ENCODE assay signal across 9 cellular contexts in the genomic region with DNA sequence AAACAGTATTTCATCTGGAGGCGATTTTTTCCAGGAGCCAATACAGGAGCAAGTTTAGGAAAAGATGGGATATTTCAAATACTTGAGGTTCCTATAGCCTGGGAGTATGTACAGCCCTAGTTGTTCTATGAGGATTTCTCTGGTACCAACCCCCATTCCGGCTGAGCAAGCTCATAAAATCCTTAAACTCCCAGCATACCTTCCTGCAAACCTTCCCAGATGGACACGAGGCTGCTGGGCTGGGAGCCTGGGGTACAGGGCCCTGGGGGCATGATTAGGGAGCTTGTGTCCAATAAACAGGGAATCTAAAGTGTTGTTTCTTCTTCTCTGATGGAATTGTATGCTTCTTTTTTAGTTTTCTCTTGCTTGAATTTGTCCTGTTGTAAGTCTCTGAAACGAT. TPM values are rescaled to one million over a fixed set of nuclear protein-coding genes. Genes with fewer than 3 reads are reported as not detected.
A peak's percentile ranks its signal among the peaks of the same experiment; 100 is the strongest.
DNase-seq lines count a peak whose midpoint lies in the region; ATAC-seq and TF ChIP-seq lines count a peak whose summit lies in the region.
"Had no signal": no experiment of that assay in that cellular context is flagged by ENCODE, and none has a peak within 500 bp of the region (broad histone marks: within the 10 kb centered on the region; RNA-seq: fewer than 3 reads in every experiment).

No MANE protein-coding gene starts in this region.

- BruUV-seq in PC-3 (replicated peaks; lab: Mats Ljungman, UMichigan), result no TSS peak

- ATAC-seq in PC-3 (no peak), GM21360 (IDR thresholded peaks at IDR 0.05; ENCODE audit: unreplicated experiment) (no peak), GM21381 (IDR thresholded peaks at IDR 0.05; ENCODE audit: unreplicated experiment) (no peak)

- POLR2A ChIA-PET in PC-3 (lab: Charles Lee; ENCODE audit: unreplicated experiment), result interaction anchor here (0.8 kb wide), 1 partner anchor 30 kb away, joined by 7 read pairs; no protein-coding TSS in a partner anchor

- H3F3A ChIP-seq in PC-3 (ENCODE audit: low read length, unreplicated experiment), result no peaks in the 10 kb centered on the region

- H3K4me3 ChIP-seq in PC-3 (ENCODE audit: low read length) (peak overlapping the region; percentile 99), epithelial cell of esophagus (ENCODE audit: low read length) (peak overlapping the region; percentile 82), prostate gland (peak overlapping the region; percentile 63 to 84)

- CTCF ChIA-PET in PC-3 (lab: Charles Lee), result no interaction called here

- 12% methylated on average over 4 of the region's 4 CpGs for WGBS in prostate gland

- TF ChIP-seq CTCF in PC-3 (conservative IDR thresholded peaks at IDR 0.05; ENCODE audit: low read depth, low read length) (no peak), epithelial cell of esophagus (IDR thresholded peaks at IDR 0.05; ENCODE audit: insufficient read depth, low read depth, low read length, missing control alignments) (no peak), prostate gland (IDR thresholded peaks at IDR 0.05) (no peak)

- intact Hi-C loops in PC-3 (cut with micrococcal nuclease) (no loop called here), prostate gland (cut with DNase I) (loop anchor here (5.0 kb wide), 1 partner anchor 1350 kb away; no protein-coding TSS in a partner anchor)

- peak; percentile 53 for DNase-seq in PC-3
- peak; percentile 25 for DNase-seq in epithelial cell of esophagus (ENCODE audit: low read depth)
- peak; percentile 78 for DNase-seq in prostate gland (ENCODE audit: low spot score)
- no peak for DNase-seq in activated gamma-delta T cell (lab: John Stamatoyannopoulos, UW)
- DNase-seq in NCI-H524 treated with DMSO at 0.1 percent for 48 hours (lab: John Stamatoyannopoulos, UW), result no peak
- DNase-seq: kidney glomerular epithelial cell had no signal

- H3K9ac ChIP-seq in ES-I3 (ENCODE audit: low read depth, low read length), result peak overlapping the region; percentile 97
- peak overlapping the region; percentile 99 for H3K9ac ChIP-seq in PC-3 (ENCODE audit: low read length)

- H3K27ac ChIP-seq in PC-3 (ENCODE audit: low read length) (peak overlapping the region; percentile 79), prostate gland (peak overlapping the region; percentile 92 to 96)

- no peaks in the 10 kb centered on the region for H3K9me2 ChIP-seq in PC-3 (replicated peaks; ENCODE audit: low read length)

- H3K79me2 ChIP-seq in PC-3 (ENCODE audit: low read length), result peaks cover 52% of the 10 kb centered on the region

- H3K4me2 ChIP-seq in PC-3 (ENCODE audit: low read length), result peak overlapping the region; percentile 98

- peaks cover 24% of the 10 kb centered on the region for H4K20me1 ChIP-seq in PC-3 (ENCODE audit: low read length)

- H3K36me3 ChIP-seq in ES-I3 (ENCODE audit: insufficient read depth, low read length) (peaks cover 38% of the 10 kb centered on the region), PC-3 (ENCODE audit: low read depth, low read length) (peaks cover 35% of the 10 kb centered on the region), prostate gland (peaks cover 28 to 29% of the 10 kb centered on the region in 2 donors)

- H3K27me3 ChIP-seq in PC-3 (ENCODE audit: low read length) (no peaks in the 10 kb centered on the region), prostate gland (replicated peaks; ENCODE audit: insufficient read depth) (no peaks in the 10 kb centered on the region)

- no peak overlapping the region for H2AFZ ChIP-seq in PC-3 (ENCODE audit: low read length)

- H3K9me3 ChIP-seq in ES-I3 (ENCODE audit: control insufficient read depth, insufficient read depth, low read length), result no peaks in the 10 kb centered on the region
- H3K9me3 ChIP-seq in PC-3 (ENCODE audit: low read length), result no peaks in the 10 kb centered on the region
- H3K9me3 ChIP-seq in prostate gland, result no peaks in the 10 kb centered on the region

- H3K4me1 ChIP-seq in ES-I3 (ENCODE audit: insufficient read depth, low read length), result peaks cover 10% of the 10 kb centered on the region
- H3K4me1 ChIP-seq in PC-3 (ENCODE audit: insufficient read depth, low read length), result peaks cover 17% of the 10 kb centered on the region
- no peaks in the 10 kb centered on the region for H3K4me1 ChIP-seq in prostate gland (replicated peaks)

- TF ChIP-seq POLR2A in prostate gland (IDR thresholded peaks at IDR 0.05), result no peak

RNA-seq across cellular contexts. Expression of gene PRRC2A, which starts 1.5 kb away (rescaled TPM):
- total RNA-seq in PC-3 (2014; rRNA removed) (123 and 169 TPM in 2 replicates), prostate gland (100 to 1,000 TPM; 129 to 247 TPM)

RNA-seq across cellular contexts. Expression of gene AIF1, which starts 7.0 kb away (rescaled TPM):
- total RNA-seq in PC-3 (2014; rRNA removed) (not detected in 2 replicates), prostate gland (10 to 100 TPM; 11.1 to 14.6 TPM)

RNA-seq across cellular contexts. Expression of gene NCR3, which starts 29.2 kb away (rescaled TPM):
- 0.26 TPM in 1 of 2 replicates, not detected in the other for total RNA-seq in PC-3 (2014; rRNA removed)
- not detected for total RNA-seq in prostate gland

RNA-seq across cellular contexts. Expression of gene BAG6, which starts 30.5 kb away (rescaled TPM):
- total RNA-seq in PC-3 (2014; rRNA removed), result 320 and 365 TPM in 2 replicates
- total RNA-seq in prostate gland, result 100 to 1,000 TPM; 261 to 537 TPM

RNA-seq across cellular contexts. Expression of gene APOM, which starts 33.7 kb away (rescaled TPM):
- total RNA-seq in PC-3 (2014; rRNA removed), result 1.6 and 2.2 TPM in 2 replicates
- total RNA-seq in prostate gland, result 1 to 10 TPM; 1.6 to 6.8 TPM

Comparison
In these comparisons a context has a peak if more than half of its experiments do, and no peak if none do; other contexts are left out.
1. DNase-seq: peak in PC-3 (single experiment), epithelial cell of esophagus (single experiment) and prostate gland (single experiment); none in activated gamma-delta T cell (single experiment) and NCI-H524 treated with DMSO at 0.1 percent for 48 hours (single experiment).
2. RNA of gene AIF1, which starts 7.0 kb away (total RNA-seq): 11.1 to 14.6 TPM in prostate gland; not detected in PC-3; every median in the first group is over 10 times any median in the second.
3. Peak in every context shown above with its lines, with median percentiles within 50 percentile points of each other: H3K4me3 ChIP-seq.